Comparison of ENCODE assay signal across 23 cellular contexts in genomic region chr4:31071807-31072486, GRCh38.
DNase-seq lines count a peak whose midpoint lies in the region; ATAC-seq and TF ChIP-seq lines count a peak whose summit lies in the region.
"Had no signal": no experiment of that assay in that cellular context is flagged by ENCODE, and none has a peak within 500 bp of the region (broad histone marks: within the 10 kb centered on the region; RNA-seq: fewer than 3 reads in every experiment).

No MANE protein-coding gene starts in this region.

- ATAC-seq in HCT116, result no peak
- no peak for ATAC-seq in HG02759 (IDR thresholded peaks at IDR 0.05; ENCODE audit: unreplicated experiment)
- no peak for ATAC-seq in right cardiac atrium
- ATAC-seq: GM23338 had no signal

- H3K4me3 ChIP-seq in HCT116 (replicated peaks in 1 of 2; ENCODE audit: low read depth in 1 of 2, low read length in 2 of 2) (no peak overlapping the region), SU-DHL-6 (ENCODE audit: insufficient read depth, low read length, poor library complexity, severe bottlenecking) (no peak overlapping the region), epithelial cell of esophagus (ENCODE audit: low read length) (no peak overlapping the region), right cardiac atrium (ENCODE audit: low read length) (no peak overlapping the region)
- H3K4me3 ChIP-seq: BLaER1, GM23338 had no signal

- no peak for TF ChIP-seq CTCF in HCT116 (IDR thresholded peaks at IDR 0.05 in 2 of 3, conservative IDR thresholded peaks at IDR 0.05 in 1 of 3; ENCODE audit: borderline replicate concordance in 1 of 3, insufficient read depth in 1 of 3, low read depth in 2 of 3, low read length in 2 of 3)
- no peak for TF ChIP-seq CTCF in SU-DHL-6 (IDR thresholded peaks at IDR 0.05; ENCODE audit: insufficient read depth, low read length, poor library complexity, severe bottlenecking)
- TF ChIP-seq CTCF in epithelial cell of esophagus (IDR thresholded peaks at IDR 0.05; ENCODE audit: insufficient read depth, low read depth, low read length, missing control alignments), result no peak

- CTCF ChIA-PET in HCT116 (lab: Charles Lee), result interaction anchor here (1.2 kb wide), 1 partner anchor 12 kb away, joined by 3 read pairs; no protein-coding TSS in a partner anchor
- CTCF ChIA-PET in activated naive CD4-positive, alpha-beta T cell treated with anti-CD3 and anti-CD28 coated beads for 36 hours (lab: Charles Lee), result no interaction called here

- no peak overlapping the region for H2AFZ ChIP-seq in HCT116 (ENCODE audit: low read depth, low read length, poor library complexity, severe bottlenecking)
- peak overlapping the region; percentile 5 for H2AFZ ChIP-seq in SU-DHL-6 (ENCODE audit: low read depth, low read length, severe bottlenecking)
- H2AFZ ChIP-seq: GM23338 had no signal

- H3K4me1 ChIP-seq in HCT116 (ENCODE audit: control insufficient read depth in 1 of 2, insufficient read depth in 2 of 2, low read length in 2 of 2) (peaks cover 74 to 77% of the 10 kb centered on the region in 2 experiments), right cardiac atrium (ENCODE audit: control insufficient read depth, insufficient read depth, low read length) (no peaks in the 10 kb centered on the region)
- H3K4me1 ChIP-seq: BLaER1 had no signal

- no peak for TF ChIP-seq RAD21 in HCT116 (IDR thresholded peaks at IDR 0.05; ENCODE audit: low read depth)

- H3K27me3 ChIP-seq in HCT116 (ENCODE audit: insufficient read depth, low read length) (no peaks in the 10 kb centered on the region), SU-DHL-6 (ENCODE audit: low read length) (no peaks in the 10 kb centered on the region), right cardiac atrium (ENCODE audit: control insufficient read depth, insufficient read depth) (no peaks in the 10 kb centered on the region)
- H3K27me3 ChIP-seq: BLaER1 had no signal

- H3K36me3 ChIP-seq in HCT116 (ENCODE audit: control insufficient read depth in 1 of 2, insufficient read depth in 2 of 2, low read length in 2 of 2) (no peaks in the 10 kb centered on the region), SU-DHL-6 (ENCODE audit: low read length) (no peaks in the 10 kb centered on the region)
- H3K36me3 ChIP-seq: BLaER1 had no signal

- BruUV-seq in HCT116 (replicated peaks; lab: Mats Ljungman, UMichigan), result no TSS peak

- WGBS in right cardiac atrium, result 68% methylated on average over 2 of the region's 2 CpGs

- no peaks in the 10 kb centered on the region for H3K4me1 Mint-ChIP-seq in activated naive CD4-positive, alpha-beta T cell treated with anti-CD3 and anti-CD28 coated beads for 36 hours (ENCODE audit: low read depth)
- H3K4me1 Mint-ChIP-seq: CD4-positive, CD25-positive, alpha-beta regulatory T cell; IgD-negative memory B cell had no signal

- no peaks in the 10 kb centered on the region for H3K36me3 Mint-ChIP-seq in activated naive CD4-positive, alpha-beta T cell treated with anti-CD3 and anti-CD28 coated beads for 36 hours (ENCODE audit: low read depth)
- H3K36me3 Mint-ChIP-seq: CD4-positive, CD25-positive, alpha-beta regulatory T cell; IgD-negative memory B cell had no signal

- H3F3A ChIP-seq in SU-DHL-6 (ENCODE audit: insufficient read depth), result no peaks in the 10 kb centered on the region

- H3K9me3 Mint-ChIP-seq in activated naive CD4-positive, alpha-beta T cell treated with anti-CD3 and anti-CD28 coated beads for 36 hours, result no peaks in the 10 kb centered on the region
- H3K9me3 Mint-ChIP-seq: GM23338, H9 had no signal

- H3K27ac ChIP-seq in HCT116 (ENCODE audit: low read depth, low read length), result peak overlapping the region; percentile 86
- H3K27ac ChIP-seq in SU-DHL-6 (ENCODE audit: low read depth, low read length), result no peak overlapping the region
- no peak overlapping the region for H3K27ac ChIP-seq in right cardiac atrium (ENCODE audit: low read length)
- H3K27ac ChIP-seq: BLaER1, KMS-11 had no signal

- H3K9ac ChIP-seq in HCT116 (ENCODE audit: low read length), result 0 out of 2 replicates have a peak overlapping the region, but pooled peaks have one; percentile 11
- H3K9ac ChIP-seq in SU-DHL-6 (ENCODE audit: low read length), result no peak overlapping the region
- H3K9ac ChIP-seq: BLaER1, KMS-11, SK-N-SH had no signal

- POLR2A ChIA-PET in HCT116 (lab: Charles Lee), result interaction anchor here (0.8 kb wide), 1 partner anchor 17 kb away, joined by 3 read pairs; no protein-coding TSS in a partner anchor

- H3K4me2 ChIP-seq in HCT116 (ENCODE audit: low read length) (peak overlapping the region; percentile 31), SU-DHL-6 (ENCODE audit: low read depth, low read length, poor library complexity, severe bottlenecking) (no peak overlapping the region)
- H3K4me2 ChIP-seq: BLaER1, GM23338, KMS-11, SK-N-SH had no signal

- TF ChIP-seq POLR2A in HCT116 (IDR thresholded peaks at IDR 0.05; ENCODE audit: borderline replicate concordance, extremely low read depth, insufficient read depth, insufficient read length), result no peak

- intact Hi-C loops in HCT116 (cut with micrococcal nuclease) (no loop called here), right cardiac atrium (cut with DNase I) (no loop called here)
- intact Hi-C loops in activated naive CD4-positive, alpha-beta T cell treated with anti-CD3 and anti-CD28 coated beads for 36 hours (cut with micrococcal nuclease), result no loop called here

- H3K9me2 ChIP-seq in HCT116 (ENCODE audit: insufficient read depth), result no peaks in the 10 kb centered on the region
- no peaks in the 10 kb centered on the region for H3K9me2 ChIP-seq in SU-DHL-6 (replicated peaks; ENCODE audit: insufficient read depth, low read length)
- H3K9me2 ChIP-seq: SK-N-SH had no signal

- H3K79me2 ChIP-seq in HCT116 (ENCODE audit: insufficient read depth, low read length) (peaks cover 63% of the 10 kb centered on the region), SU-DHL-6 (ENCODE audit: insufficient read depth, low read length) (no peaks in the 10 kb centered on the region)

- H3K4me3 Mint-ChIP-seq in activated naive CD4-positive, alpha-beta T cell treated with anti-CD3 and anti-CD28 coated beads for 36 hours, result no peak overlapping the region
- H3K4me3 Mint-ChIP-seq: CD4-positive, CD25-positive, alpha-beta regulatory T cell; GM23338; H9; HFFc6; IgD-negative memory B cell had no signal

- DNase-seq in HCT116 (ENCODE audit: low read depth, low spot score), result no peak
- DNase-seq in epithelial cell of esophagus (ENCODE audit: low read depth), result peak; percentile 66
- DNase-seq in iris pigment epithelial cell (ENCODE audit: low read depth), result peak; percentile 41
- no peak for DNase-seq in activated naive CD4-positive, alpha-beta T cell treated with anti-CD3 and anti-CD28 coated beads for 36 hours
- no peak for DNase-seq in amniotic stem cell (lab: John Stamatoyannopoulos, UW)
- DNase-seq in right cardiac atrium, result no peak
- DNase-seq: CD4-positive, CD25-positive, alpha-beta regulatory T cell; H9; HFFc6; NCI-H1092; NCI-H1436; NCI-H1930; NCI-H446 treated with DMSO at 0.1 percent for 48 hours; NCI-H526; NCI-H82; NK-92 treated with Interleukin-12 subunit alpha and Interleukin-12 subunit beta, amount 100 ng/mL, for 24 hours; SK-N-SH had no signal

- H3K9me3 ChIP-seq in HCT116 (ENCODE audit: control insufficient read depth in 1 of 2, insufficient read depth in 1 of 2, low read depth in 1 of 2, low read length in 2 of 2) (no peaks in the 10 kb centered on the region), SU-DHL-6 (ENCODE audit: insufficient read depth, low read length) (no peaks in the 10 kb centered on the region), right cardiac atrium (ENCODE audit: control insufficient read depth, low read length) (no peaks in the 10 kb centered on the region)
- H3K9me3 ChIP-seq: BLaER1, SK-N-SH had no signal

- H3K27ac Mint-ChIP-seq in activated naive CD4-positive, alpha-beta T cell treated with anti-CD3 and anti-CD28 coated beads for 36 hours, result no peak overlapping the region
- H3K27ac Mint-ChIP-seq: GM23338, H9, HFFc6, IgD-negative memory B cell had no signal

- RAD21 ChIA-PET in HCT116 (lab: Charles Lee; ENCODE audit: low non-redundant PET in 1 of 2, low total read pairs in 2 of 2, uncharacterized antibody in 2 of 2, unreplicated experiment in 2 of 2), result interaction anchor here in 1 of 2 experiments (1.5 kb wide), 1 partner anchor 11 kb away, joined by 3 read pairs; no protein-coding TSS in a partner anchor

- H4K20me1 ChIP-seq in HCT116 (ENCODE audit: insufficient read depth), result no peaks in the 10 kb centered on the region
- H4K20me1 ChIP-seq in SU-DHL-6 (ENCODE audit: low read depth, low read length), result no peaks in the 10 kb centered on the region
- H4K20me1 ChIP-seq: BLaER1 had no signal

- no peaks in the 10 kb centered on the region for H3K27me3 Mint-ChIP-seq in activated naive CD4-positive, alpha-beta T cell treated with anti-CD3 and anti-CD28 coated beads for 36 hours (ENCODE audit: low read depth)
- H3K27me3 Mint-ChIP-seq: CD4-positive, CD25-positive, alpha-beta regulatory T cell; IgD-negative memory B cell had no signal

TF ChIP-seq in HCT116, 20 proteins besides CTCF, POLR2A, EP300 and RAD21:
- TF ChIP-seq ZNF274 (IDR thresholded peaks at IDR 0.05; ENCODE audit: low read depth, low read length) (no peak), CEBPB (IDR thresholded peaks at IDR 0.05; ENCODE audit: low read depth) (peak; percentile 59), JUND (IDR thresholded peaks at IDR 0.05) (peak; percentile 28)

Comparison
In these comparisons a context has a peak if more than half of its experiments do, and no peak if none do; other contexts are left out.
1. DNase-seq: peak in epithelial cell of esophagus (single experiment) and iris pigment epithelial cell (single experiment); none in HCT116 (single experiment), activated naive CD4-positive, alpha-beta T cell treated with anti-CD3 and anti-CD28 coated beads for 36 hours (single experiment), amniotic stem cell (single experiment) and right cardiac atrium (0 of 3).